In genomic region chr21:31201548-31201947, GRCh38 we compare ENCODE assay signal across 11 cellular contexts.
DNase-seq lines count a peak whose midpoint lies in the region; ATAC-seq and TF ChIP-seq lines count a peak whose summit lies in the region.
"Had no signal": no experiment of that assay in that cellular context is flagged by ENCODE, and none has a peak within 500 bp of the region (broad histone marks: within the 10 kb centered on the region; RNA-seq: fewer than 3 reads in every experiment).

No MANE protein-coding gene starts in this region.

- no peak for TF ChIP-seq CTCF in mucosa of descending colon (IDR thresholded peaks at IDR 0.05)

- peaks cover 0 to 5% (median 0%) of the 10 kb centered on the region in 11 experiments; a peak in 3 of 22 replicates for H3K36me3 ChIP-seq in BLaER1 treated with 17β-estradiol and CSF1 and Interleukin-3, amounts not matched to agents 10 nM and 100 nM
- H3K36me3 ChIP-seq in adipocyte (ENCODE audit: control insufficient read depth, insufficient read depth, low read length, severe bottlenecking) (no peaks in the 10 kb centered on the region), mucosa of descending colon (ENCODE audit: low read depth) (no peaks in the 10 kb centered on the region)

- DNase-seq in adipocyte (ENCODE audit: low read depth) (peak; percentile 62), mucosa of descending colon (peak in 1 of 3 donors; percentile 12), amniotic stem cell (lab: John Stamatoyannopoulos, UW) (no peak), NCI-H2227 (lab: John Stamatoyannopoulos, UW; ENCODE audit: unreplicated experiment) (no peak), COLO829 (ENCODE audit: low spot score) (no peak), NCI-H146 (lab: John Stamatoyannopoulos, UW) (no peak)
- DNase-seq: activated CD4-positive, alpha-beta T cell treated with anti-CD3 and anti-CD28 coated beads, Interleukin-2, amount 50 U/mL, for 48 hours; CD4-positive, alpha-beta memory T cell; endodermal cell had no signal

- H4K20me1 ChIP-seq in BLaER1 treated with 17β-estradiol and CSF1 and Interleukin-3, amounts not matched to agents 10 nM and 100 nM: no peaks in the 10 kb centered on the region; a peak in 2 of 22 replicates

- no peaks in the 10 kb centered on the region for H3K27me3 ChIP-seq in BLaER1 treated with 17β-estradiol and CSF1 and Interleukin-3, amounts not matched to agents 10 nM and 100 nM
- no peaks in the 10 kb centered on the region for H3K27me3 ChIP-seq in adipocyte (replicated peaks; ENCODE audit: control insufficient read depth, insufficient read depth, low read length)

- ATAC-seq in HG02884 (IDR thresholded peaks at IDR 0.05; ENCODE audit: unreplicated experiment) (peak; percentile 81), mucosa of descending colon (peak; percentile 38)

- H3K27ac ChIP-seq in BLaER1 treated with 17β-estradiol and CSF1 and Interleukin-3, amounts not matched to agents 10 nM and 100 nM: peak overlapping the region; percentile 75 to 88 (median 80); a peak in 21 of 22 replicates

- peak overlapping the region in 1 of 10 experiments; percentile 17; a peak in 4 of 20 replicates for H3K4me3 ChIP-seq in BLaER1 treated with 17β-estradiol and CSF1 and Interleukin-3, amounts not matched to agents 10 nM and 100 nM
- peak overlapping the region; percentile 43 for H3K4me3 ChIP-seq in adipocyte (ENCODE audit: low read length)
- no peak overlapping the region for H3K4me3 ChIP-seq in mucosa of descending colon

- H3K4me1 ChIP-seq in BLaER1 treated with 17β-estradiol and CSF1 and Interleukin-3, amounts not matched to agents 10 nM and 100 nM: peaks cover 69 to 88% (median 80%) of the 10 kb centered on the region in 10 experiments
- peaks cover 41% of the 10 kb centered on the region for H3K4me1 ChIP-seq in adipocyte (ENCODE audit: control insufficient read depth, insufficient read depth, low read length)
- H3K4me1 ChIP-seq in mucosa of descending colon (ENCODE audit: low read depth): no peaks in the 10 kb centered on the region

- peak overlapping the region; percentile 19 to 71 (median 64); a peak in 21 of 22 replicates for H3K9ac ChIP-seq in BLaER1 treated with 17β-estradiol and CSF1 and Interleukin-3, amounts not matched to agents 10 nM and 100 nM
- peak overlapping the region; percentile 61 for H3K9ac ChIP-seq in adipocyte (ENCODE audit: low read length)

- intact Hi-C loops in mucosa of descending colon (cut with DNase I, micrococcal nuclease): loop anchor here (5.0 kb wide), 2 partner anchors 376 to 381 kb away; no protein-coding TSS in a partner anchor

- H3K9me3 ChIP-seq in BLaER1 treated with 17β-estradiol and CSF1 and Interleukin-3, amounts not matched to agents 10 nM and 100 nM (replicated peaks in 1 of 11): peaks cover 0 to 6% (median 0%) of the 10 kb centered on the region in 11 experiments; a peak in 4 of 22 replicates
- no peaks in the 10 kb centered on the region for H3K9me3 ChIP-seq in adipocyte (ENCODE audit: control insufficient read depth, low read length)
- H3K9me3 ChIP-seq in mucosa of descending colon: no peaks in the 10 kb centered on the region

- peak overlapping the region; percentile 59 to 90 (median 81) for H3K4me2 ChIP-seq in BLaER1 treated with 17β-estradiol and CSF1 and Interleukin-3, amounts not matched to agents 10 nM and 100 nM
